ENCODE assay signal across 8 cellular contexts in the genomic region with DNA sequence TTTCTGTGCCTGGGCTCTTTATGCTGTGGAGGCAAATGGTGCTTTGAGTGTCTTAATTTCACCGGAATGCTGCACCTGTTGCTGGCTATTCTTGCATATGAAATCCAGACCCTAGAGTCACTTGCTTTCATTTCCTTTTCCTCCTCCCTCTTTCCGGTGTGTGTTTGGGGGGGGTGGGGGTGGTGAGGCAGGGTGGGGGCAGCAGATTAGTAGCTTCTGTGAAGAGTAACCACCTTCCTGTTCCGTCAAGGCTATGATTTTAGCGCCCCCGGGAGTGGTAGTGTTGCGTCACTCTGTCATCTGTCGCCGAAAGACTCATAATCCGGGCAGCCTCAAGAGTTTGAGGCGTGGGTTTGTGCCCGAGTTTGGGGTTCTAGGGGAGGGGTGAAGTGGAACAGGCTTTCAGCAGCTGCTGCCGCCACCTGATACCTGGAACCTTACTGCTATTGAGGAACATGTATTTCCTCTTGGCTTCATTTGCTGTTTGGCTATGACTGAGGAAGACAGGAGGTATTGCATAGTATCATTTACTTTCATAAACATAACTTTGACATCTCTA. TPM values are rescaled to one million over a fixed set of nuclear protein-coding genes. Genes with fewer than 3 reads are reported as not detected.
DNase-seq lines count a peak whose midpoint lies in the region; ATAC-seq, FAIRE-seq and TF ChIP-seq lines count a peak whose summit lies in the region.

No MANE protein-coding gene starts in this region.

- dilution Hi-C loops in keratinocyte (cut with MboI; ENCODE audit: extremely low pct_ligation_motif_present, low sequenced_read_pairs): no loop called here

- no peak overlapping the region for H3K27ac ChIP-seq in keratinocyte (ENCODE audit: control insufficient read depth, insufficient read depth, low read length)

- H3K36me3 ChIP-seq in keratinocyte (ENCODE audit: control insufficient read depth in 2 of 2, extremely low read depth in 1 of 2, insufficient read depth in 2 of 2, low read length in 2 of 2): no peaks in the 10 kb centered on the region

- H3K27me3 Mint-ChIP-seq in activated CD4-positive, alpha-beta T cell treated with anti-CD3 and anti-CD28 coated beads, Interleukin-2, amount 10 ng/mL, durations not matched to agents 7 days and 5 days: no peaks in the 10 kb centered on the region

- H3K9ac ChIP-seq in keratinocyte (ENCODE audit: control insufficient read depth, extremely low read depth, insufficient read depth, low read length): no peak overlapping the region

- CTCF ChIA-PET in activated CD4-positive, alpha-beta T cell treated with anti-CD3 and anti-CD28 coated beads, Interleukin-2, amount 10 ng/mL, durations not matched to agents 7 days and 5 days (lab: Charles Lee): interaction anchor here (1.4 kb wide), 2 partner anchors 11 to 22 kb away, joined by 3 read pairs; no protein-coding TSS in a partner anchor

- H3K9me3 ChIP-seq in keratinocyte (ENCODE audit: control insufficient read depth, low read depth, low read length): no peaks in the 10 kb centered on the region

- H3K27ac Mint-ChIP-seq in activated CD4-positive, alpha-beta T cell treated with anti-CD3 and anti-CD28 coated beads, Interleukin-2, amount 10 ng/mL, durations not matched to agents 7 days and 5 days: peak overlapping the region; percentile 89

- DNase-seq in activated gamma-delta T cell treated with Interleukin-2 at 50 U/mL for 16 hours (peak; percentile 70), activated gamma-delta T cell (lab: John Stamatoyannopoulos, UW) (no peak), keratinocyte (ENCODE audit: low read depth, low spot score) (no peak), NCI-H2227 (lab: John Stamatoyannopoulos, UW; ENCODE audit: unreplicated experiment) (no peak), NCI-H2107 (lab: John Stamatoyannopoulos, UW) (no peak)
- DNase-seq in activated CD4-positive, alpha-beta T cell treated with anti-CD3 and anti-CD28 coated beads, Interleukin-2, amount 10 ng/mL, durations not matched to agents 7 days and 5 days: peak; percentile 66
- DNase-seq in stimulated activated naive CD8-positive, alpha-beta T cell treated with anti-CD3 and anti-CD28 coated beads, Interleukin-15, Interleukin-2, amounts not matched to agents 100 U/mL and 50 U/mL, for 24 hours: peak; percentile 69

- peak overlapping the region; percentile 18 for H3K4me2 ChIP-seq in keratinocyte (ENCODE audit: control insufficient read depth, extremely low read depth, insufficient read depth, low read depth, low read length)

- H3K9me3 Mint-ChIP-seq in activated CD4-positive, alpha-beta T cell treated with anti-CD3 and anti-CD28 coated beads, Interleukin-2, amount 10 ng/mL, durations not matched to agents 7 days and 5 days: no peaks in the 10 kb centered on the region

- peaks cover 38% of the 10 kb centered on the region for H3K4me1 ChIP-seq in keratinocyte (ENCODE audit: control insufficient read depth, extremely low read depth, insufficient read depth, low read length)

- H3K4me1 Mint-ChIP-seq in activated CD4-positive, alpha-beta T cell treated with anti-CD3 and anti-CD28 coated beads, Interleukin-2, amount 10 ng/mL, durations not matched to agents 7 days and 5 days: peaks cover 54% of the 10 kb centered on the region

- POLR2A ChIA-PET in activated CD4-positive, alpha-beta T cell treated with anti-CD3 and anti-CD28 coated beads, Interleukin-2, amount 10 ng/mL, durations not matched to agents 7 days and 5 days (lab: Charles Lee): interaction anchor here (0.7 kb wide), 1 partner anchor 18 kb away, joined by 4 read pairs; no protein-coding TSS in a partner anchor

- H3K27me3 ChIP-seq in keratinocyte (ENCODE audit: control insufficient read depth, extremely low read depth, insufficient read depth, low read length): no peaks in the 10 kb centered on the region

- H3K9me1 ChIP-seq in keratinocyte (ENCODE audit: control insufficient read depth, extremely low read depth, insufficient read depth, low read length): no peaks in the 10 kb centered on the region

- no peaks in the 10 kb centered on the region for H3K36me3 Mint-ChIP-seq in activated CD4-positive, alpha-beta T cell treated with anti-CD3 and anti-CD28 coated beads, Interleukin-2, amount 10 ng/mL, durations not matched to agents 7 days and 5 days (ENCODE audit: low read depth)

- peaks cover 2% of the 10 kb centered on the region for H3K79me2 ChIP-seq in keratinocyte (ENCODE audit: control insufficient read depth, insufficient read depth, low read length)

- no peak for FAIRE-seq in keratinocyte (lab: Jason Lieb, UNC)

- peak overlapping the region; percentile 74 for H3K4me3 Mint-ChIP-seq in activated CD4-positive, alpha-beta T cell treated with anti-CD3 and anti-CD28 coated beads, Interleukin-2, amount 10 ng/mL, durations not matched to agents 7 days and 5 days

- ATAC-seq in HG03442 (IDR thresholded peaks at IDR 0.05; ENCODE audit: unreplicated experiment): peak; percentile 48
- peak; percentile 76 for ATAC-seq in stimulated activated naive CD8-positive, alpha-beta T cell treated with anti-CD3 and anti-CD28 coated beads, Interleukin-15, Interleukin-2, amounts not matched to agents 100 U/mL and 50 U/mL, for 24 hours

- TF ChIP-seq CTCF in keratinocyte (optimal IDR thresholded peaks at IDR 0.05 in 1 of 3, IDR thresholded peaks at IDR 0.05 in 1 of 3, conservative IDR thresholded peaks at IDR 0.05 in 1 of 3; ENCODE audit: extremely low read depth in 1 of 3, insufficient read depth in 2 of 3, low read length in 3 of 3): no peak

- no peak overlapping the region for H3K4me3 ChIP-seq in keratinocyte (ENCODE audit: control insufficient read depth in 2 of 3, extremely low read depth in 1 of 3, insufficient read depth in 2 of 3, low read depth in 1 of 3, low read length in 3 of 3)

- no peaks in the 10 kb centered on the region for H4K20me1 ChIP-seq in keratinocyte (ENCODE audit: control insufficient read depth, extremely low read depth, insufficient read depth, low read length)

- H2AFZ ChIP-seq in keratinocyte (ENCODE audit: control insufficient read depth, low read length): no peak overlapping the region

RNA-seq across cellular contexts. Expression of a gene that starts 49.1 kb away (rescaled TPM):
- 100 to 1,000 TPM; 134 to 143 TPM for total RNA-seq in activated CD4-positive, alpha-beta T cell treated with anti-CD3 and anti-CD28 coated beads, Interleukin-2, amount 10 ng/mL, durations not matched to agents 7 days and 5 days
- 19.3 to 23.7 TPM (median 20.5 TPM) in 3 replicates for polyA plus RNA-seq in keratinocyte
- polyA plus RNA-seq in keratinocyte (2011; ENCODE audit: low read depth): 13.4 TPM
- 12.1 and 19.8 TPM in 2 replicates for polyA plus RNA-seq in keratinocyte (2011; cell fraction: cytosol; rRNA removed)
- 47.9 and 52.7 TPM in 2 replicates for polyA plus RNA-seq in keratinocyte (2011; cell fraction: nucleus; rRNA removed)
- polyA plus RNA-seq in keratinocyte (2012; ENCODE audit: low replicate concordance): 4.5 and 24.8 TPM in 2 replicates
- polyA minus RNA-seq in keratinocyte: 43.7 to 153 TPM (median 54.4 TPM) in 3 replicates
- polyA minus RNA-seq in keratinocyte (2011; cell fraction: cytosol; rRNA and poly(A)+ RNA removed): 35.7 TPM
- 89.3 and 184 TPM in 2 replicates for polyA minus RNA-seq in keratinocyte (2011; cell fraction: nucleus; rRNA and poly(A)+ RNA removed)

Comparison
In these comparisons a context has a peak if more than half of its experiments do, and no peak if none do; other contexts are left out.
1. DNase-seq: peak in activated gamma-delta T cell treated with Interleukin-2 at 50 U/mL for 16 hours (single experiment), activated CD4-positive, alpha-beta T cell treated with anti-CD3 and anti-CD28 coated beads, Interleukin-2, amount 10 ng/mL, durations not matched to agents 7 days and 5 days (single experiment) and stimulated activated naive CD8-positive, alpha-beta T cell treated with anti-CD3 and anti-CD28 coated beads, Interleukin-15, Interleukin-2, amounts not matched to agents 100 U/mL and 50 U/mL, for 24 hours (single experiment); none in activated gamma-delta T cell (single experiment), keratinocyte (single experiment), NCI-H2227 (single experiment) and NCI-H2107 (single experiment).